ENCODE assay signal across 21 cellular contexts in genomic region chr21:26884436-26884835, GRCh38. TPM values are rescaled to one million over a fixed set of nuclear protein-coding genes. Genes with fewer than 3 reads are reported as not detected.
DNase-seq lines count a peak whose midpoint lies in the region; ATAC-seq and TF ChIP-seq lines count a peak whose summit lies in the region.
"Had no signal": no experiment of that assay in that cellular context is flagged by ENCODE, and none has a peak within 500 bp of the region (broad histone marks: within the 10 kb centered on the region; RNA-seq: fewer than 3 reads in every experiment).

No MANE protein-coding gene starts in this region.

- H3K36me3 ChIP-seq in Caco-2 (ENCODE audit: control insufficient read depth, insufficient read depth, low read length), result no peaks in the 10 kb centered on the region
- no peaks in the 10 kb centered on the region for H3K36me3 ChIP-seq in adipocyte (ENCODE audit: control insufficient read depth, insufficient read depth, low read length, severe bottlenecking)
- no peaks in the 10 kb centered on the region for H3K36me3 ChIP-seq in A673 (ENCODE audit: insufficient read depth, low read length, poor library complexity, severe bottlenecking)
- H3K36me3 ChIP-seq: BE2C; BLaER1 treated with 17β-estradiol and CSF1 and Interleukin-3, amounts not matched to agents 10 nM and 100 nM had no signal

- CTCF ChIA-PET in Caco-2 (lab: Charles Lee) (no interaction called here), A673 (lab: Charles Lee) (no interaction called here)

- H3K9me3 ChIP-seq in Caco-2 (no peaks in the 10 kb centered on the region), adipocyte (ENCODE audit: control insufficient read depth, low read length) (no peaks in the 10 kb centered on the region), A673 (ENCODE audit: low read depth, low read length, poor library complexity, severe bottlenecking) (no peaks in the 10 kb centered on the region)
- H3K9me3 ChIP-seq: BE2C; BLaER1 treated with 17β-estradiol and CSF1 and Interleukin-3, amounts not matched to agents 10 nM and 100 nM had no signal

- H3K36me3 Mint-ChIP-seq in Caco-2 (ENCODE audit: insufficient read depth, unreplicated experiment), result no peaks in the 10 kb centered on the region
- H3K36me3 Mint-ChIP-seq: CD14-positive monocyte had no signal

- DNase-seq in Caco-2 (no peak), adipocyte (ENCODE audit: low read depth) (no peak), cerebellum (ENCODE audit: low spot score) (peak; percentile 71), A673 (ENCODE audit: low spot score) (no peak), NCI-H1092 treated with DMSO at 0.1 percent for 48 hours (lab: John Stamatoyannopoulos, UW) (no peak)
- DNase-seq: ACHN; AML-193; BE2C; CD4-positive, alpha-beta T cell; COR-L47; DMS153; DMS79; EL; GF-D8; H9 had no signal

- intact Hi-C loops in Caco-2 (cut with micrococcal nuclease; ENCODE audit: unreplicated experiment), result loop anchor here (1.0 to 2.0 kb wide), 2 partner anchors 26 to 34 kb away; no protein-coding TSS in a partner anchor
- intact Hi-C loops in A673 (cut with micrococcal nuclease; ENCODE audit: unreplicated experiment), result loop anchor here (10.0 kb wide), 1 partner anchor 680 kb away; no protein-coding TSS in a partner anchor

- no peak overlapping the region for H3K4me3 Mint-ChIP-seq in Caco-2 (ENCODE audit: unreplicated experiment)
- H3K4me3 Mint-ChIP-seq: CD14-positive monocyte; CD4-positive, alpha-beta T cell; GM23338; H9 had no signal

- no peaks in the 10 kb centered on the region for H3K27me3 Mint-ChIP-seq in Caco-2 (ENCODE audit: insufficient read depth, unreplicated experiment)

- H3K4me3 ChIP-seq in Caco-2 (ENCODE audit: low read depth, low read length), result no peak overlapping the region
- H3K4me3 ChIP-seq in adipocyte (ENCODE audit: low read length), result no peak overlapping the region
- no peak overlapping the region for H3K4me3 ChIP-seq in A673 (ENCODE audit: low read depth, low read length, poor library complexity, severe bottlenecking)
- H3K4me3 ChIP-seq: BLaER1 treated with 17β-estradiol and CSF1 and Interleukin-3, amounts not matched to agents 10 nM and 100 nM; GM23338 had no signal

- H3K27ac ChIP-seq in A673 (ENCODE audit: low read depth, low read length, poor library complexity, severe bottlenecking), result no peak overlapping the region
- H3K27ac ChIP-seq: 22Rv1; BLaER1 treated with 17β-estradiol and CSF1 and Interleukin-3, amounts not matched to agents 10 nM and 100 nM had no signal

- POLR2A ChIA-PET in Caco-2 (lab: Charles Lee) (no interaction called here), A673 (lab: Charles Lee; ENCODE audit: low non-redundant PET) (no interaction called here)

- H3K27ac Mint-ChIP-seq in Caco-2 (ENCODE audit: unreplicated experiment), result peak overlapping the region; percentile 58
- H3K27ac Mint-ChIP-seq: CD14-positive monocyte; CD4-positive, alpha-beta T cell; GM23338; H9 had no signal

- H3K9ac ChIP-seq in adipocyte (ENCODE audit: low read length), result peak overlapping the region; percentile 38
- H3K9ac ChIP-seq: BLaER1 treated with 17β-estradiol and CSF1 and Interleukin-3, amounts not matched to agents 10 nM and 100 nM had no signal

- H3K4me1 Mint-ChIP-seq in Caco-2 (ENCODE audit: low read depth, unreplicated experiment), result peaks cover 11% of the 10 kb centered on the region
- H3K4me1 Mint-ChIP-seq: CD14-positive monocyte had no signal

- H3K27me3 ChIP-seq in Caco-2 (replicated peaks; ENCODE audit: control insufficient read depth, insufficient read depth, low read length) (no peaks in the 10 kb centered on the region), adipocyte (replicated peaks; ENCODE audit: control insufficient read depth, insufficient read depth, low read length) (no peaks in the 10 kb centered on the region), A673 (replicated peaks; ENCODE audit: insufficient read depth, low read depth, low read length, poor library complexity) (peaks cover 29% of the 10 kb centered on the region)
- H3K27me3 ChIP-seq: BE2C; BLaER1 treated with 17β-estradiol and CSF1 and Interleukin-3, amounts not matched to agents 10 nM and 100 nM had no signal

- TF ChIP-seq CTCF in Caco-2 (IDR thresholded peaks at IDR 0.05; ENCODE audit: insufficient read depth in 1 of 2, low read depth in 1 of 2, low read length in 1 of 2, severe bottlenecking in 1 of 2, unreplicated experiment in 1 of 2) (no peak), A673 (conservative IDR thresholded peaks at IDR 0.05; ENCODE audit: low read depth, low read length) (no peak)

- no TSS peak for BruUV-seq in Caco-2 (replicated peaks; lab: Mats Ljungman, UMichigan)
- BruUV-seq in A673 (replicated peaks; lab: Mats Ljungman, UMichigan), result no TSS peak

- no peak for ATAC-seq in HG03097 (IDR thresholded peaks at IDR 0.05; ENCODE audit: low FRiP score, unreplicated experiment)
- ATAC-seq: GM23338, HCT116 had no signal

- peaks cover 39% of the 10 kb centered on the region for H3K9me3 Mint-ChIP-seq in Caco-2 (ENCODE audit: unreplicated experiment)
- H3K9me3 Mint-ChIP-seq: CD14-positive monocyte; CD4-positive, alpha-beta T cell; GM23338; H9 had no signal

- H3K4me1 ChIP-seq in Caco-2 (peaks cover 21% of the 10 kb centered on the region), adipocyte (ENCODE audit: control insufficient read depth, insufficient read depth, low read length) (peaks cover 32% of the 10 kb centered on the region), A673 (ENCODE audit: insufficient read depth, low read length, poor library complexity, severe bottlenecking) (no peaks in the 10 kb centered on the region)
- H3K4me1 ChIP-seq: BE2C; BLaER1 treated with 17β-estradiol and CSF1 and Interleukin-3, amounts not matched to agents 10 nM and 100 nM had no signal

RNA-seq across cellular contexts. Expression of gene ADAMTS1, which starts 39.2 kb away (rescaled TPM):
- total RNA-seq in Caco-2 (2022) (not detected in 2 replicates), cerebellum (13.0 TPM), A673 (2021) (14.0 and 17.9 TPM in 2 replicates)

Comparison
In these comparisons a context has a peak if more than half of its experiments do, and no peak if none do; other contexts are left out.
1. RNA of gene ADAMTS1, which starts 39.2 kb away (total RNA-seq): 14.0 to 17.9 TPM in A673 and 13.0 TPM in cerebellum (single experiment); not detected in Caco-2; every median in the first group is over 10 times any median in the second.